Comparison of ENCODE assay signal across 9 cellular contexts in genomic region chr10:86402283-86402931, GRCh38. TPM values are rescaled to one million over a fixed set of nuclear protein-coding genes. Genes with fewer than 3 reads are reported as not detected.
A peak's percentile ranks its signal among the peaks of the same experiment; 100 is the strongest.
DNase-seq lines count a peak whose midpoint lies in the region; FAIRE-seq and TF ChIP-seq lines count a peak whose summit lies in the region.
"Had no signal": no experiment of that assay in that cellular context is flagged by ENCODE, and none has a peak within 500 bp of the region (broad histone marks: within the 10 kb centered on the region; RNA-seq: fewer than 3 reads in every experiment).

No MANE protein-coding gene starts in this region.

- peaks cover 14% of the 10 kb centered on the region for H3K4me1 ChIP-seq in CD8-positive, alpha-beta memory T cell (ENCODE audit: insufficient read depth, low read length)
- H3K4me1 ChIP-seq in HUES48 (ENCODE audit: control insufficient read depth, insufficient read depth, low read length) (peaks cover 17% of the 10 kb centered on the region), parathyroid adenoma (peaks cover 17% of the 10 kb centered on the region), SK-N-SH (ENCODE audit: control insufficient read depth in 1 of 2, insufficient read depth in 2 of 2, low read depth in 1 of 2, low read length in 1 of 2) (peaks cover 0 to 16% of the 10 kb centered on the region in 2 experiments; a peak in 3 of 4 replicates), BE2C (no peaks in the 10 kb centered on the region)

- H3K9me2 ChIP-seq in SK-N-SH, result no peaks in the 10 kb centered on the region

- H3K9me3 Mint-ChIP-seq in CD8-positive, alpha-beta memory T cell, result no peaks in the 10 kb centered on the region

- no peaks in the 10 kb centered on the region for H3K9me3 ChIP-seq in CD8-positive, alpha-beta memory T cell (ENCODE audit: low read length)
- H3K9me3 ChIP-seq in HUES48 (ENCODE audit: control insufficient read depth, insufficient read depth, low read length) (no peaks in the 10 kb centered on the region), parathyroid adenoma (ENCODE audit: control insufficient read depth, low read length) (no peaks in the 10 kb centered on the region), SK-N-SH (no peaks in the 10 kb centered on the region), BE2C (no peaks in the 10 kb centered on the region)

- H3K4me2 ChIP-seq in parathyroid adenoma (ENCODE audit: low read length) (peak overlapping the region; percentile 31), SK-N-SH (no peak overlapping the region)

- H2AFZ ChIP-seq in parathyroid adenoma (peak overlapping the region; percentile 99), SK-N-SH (ENCODE audit: low read depth) (no peak overlapping the region)

- no peak overlapping the region for H3K4me3 ChIP-seq in CD8-positive, alpha-beta memory T cell (ENCODE audit: low read length)
- peak overlapping the region; percentile 57 for H3K4me3 ChIP-seq in HUES48 (ENCODE audit: low read depth, low read length)
- no peak overlapping the region for H3K4me3 ChIP-seq in parathyroid adenoma (ENCODE audit: low read depth, low read length)
- no peak overlapping the region for H3K4me3 ChIP-seq in SK-N-SH (ENCODE audit: low read depth in 2 of 2, low read length in 1 of 2)
- no peak overlapping the region for H3K4me3 ChIP-seq in BE2C (ENCODE audit: low read depth, low read length)

- H3K27ac Mint-ChIP-seq in CD8-positive, alpha-beta memory T cell, result peak overlapping the region in 4 of 8 donors; percentile 20 to 79 (median 51)

- CTCF ChIA-PET in CD8-positive, alpha-beta memory T cell (lab: Charles Lee), result interaction anchor here (0.6 to 5.6 kb wide), 2 partner anchors 183 to 537 kb away, joined by 3 to 99 read pairs; no protein-coding TSS in a partner anchor
- CTCF ChIA-PET in SK-N-SH (lab: Yijun Ruan, JAX), result interaction anchor here (0.6 to 6.4 kb wide), 4 partner anchors 163 to 282 kb away, joined by 3 to 92 read pairs (median 4); no protein-coding TSS in a partner anchor

- TF ChIP-seq POLR2A in GM12892 (IDR thresholded peaks at IDR 0.05; ENCODE audit: low read depth, low read length), result no peak

- 77% methylated on average over 18 of the region's 18 CpGs for WGBS in SK-N-SH (ENCODE audit: low lambda C conversion rate)

- peaks cover 9% of the 10 kb centered on the region for H3F3A ChIP-seq in SK-N-SH (replicated peaks; ENCODE audit: insufficient read depth)

- no peaks in the 10 kb centered on the region for H3K36me3 ChIP-seq in CD8-positive, alpha-beta memory T cell (ENCODE audit: insufficient read depth, low read length)
- H3K36me3 ChIP-seq in HUES48 (ENCODE audit: control insufficient read depth, insufficient read depth, low read length) (no peaks in the 10 kb centered on the region), parathyroid adenoma (ENCODE audit: control insufficient read depth, insufficient read depth, low read length) (no peaks in the 10 kb centered on the region), SK-N-SH (replicated peaks in 1 of 2; ENCODE audit: control insufficient read depth in 1 of 2, insufficient read depth in 2 of 2, low read length in 1 of 2) (no peaks in the 10 kb centered on the region), BE2C (no peaks in the 10 kb centered on the region)

- no peak for TF ChIP-seq CTCF in parathyroid adenoma (IDR thresholded peaks at IDR 0.05)
- TF ChIP-seq CTCF in SK-N-SH (IDR thresholded peaks at IDR 0.05), result no peak
- TF ChIP-seq CTCF in BE2C (IDR thresholded peaks at IDR 0.05; ENCODE audit: low read depth, low read length), result no peak

- H3K9ac ChIP-seq in HUES48 (ENCODE audit: low read depth, low read length) (no peak overlapping the region), parathyroid adenoma (no peak overlapping the region), SK-N-SH (no peak overlapping the region)

- H3K36me3 Mint-ChIP-seq in CD8-positive, alpha-beta memory T cell, result peaks cover 0 to 4% (median 0%) of the 10 kb centered on the region in 3 donors

- peaks cover 0 to 3% of the 10 kb centered on the region in 2 donors for H3K27me3 Mint-ChIP-seq in CD8-positive, alpha-beta memory T cell

- H3K4me1 Mint-ChIP-seq in CD8-positive, alpha-beta memory T cell, result peaks cover 12 to 15% (median 15%) of the 10 kb centered on the region in 3 donors

- H3K27ac ChIP-seq in CD8-positive, alpha-beta memory T cell (ENCODE audit: low read depth, low read length), result no peak overlapping the region
- H3K27ac ChIP-seq in HUES48 (ENCODE audit: low read depth, low read length) (no peak overlapping the region), parathyroid adenoma (peak overlapping the region; percentile 2), SK-N-SH (ENCODE audit: low read depth in 2 of 2, low read length in 1 of 2) (no peak overlapping the region)

- DNase-seq in CD8-positive, alpha-beta memory T cell, result no peak
- DNase-seq in ecto neural progenitor cell (ENCODE audit: low spot score) (peak; percentile 49), SK-N-SH (no peak), BE2C (no peak), GM12892 (ENCODE audit: insufficient read length) (no peak), NCI-H774 (lab: John Stamatoyannopoulos, UW) (no peak)
- DNase-seq: NCI-H2227 treated with DMSO at 0.1 percent for 48 hours had no signal

- no peaks in the 10 kb centered on the region for H4K20me1 ChIP-seq in SK-N-SH (ENCODE audit: insufficient read depth)

- H3K79me2 ChIP-seq in parathyroid adenoma, result no peaks in the 10 kb centered on the region
- H3K79me2 ChIP-seq in SK-N-SH (ENCODE audit: insufficient read depth), result no peaks in the 10 kb centered on the region

- POLR2A ChIA-PET in CD8-positive, alpha-beta memory T cell (lab: Charles Lee), result interaction anchor here (0.5 kb wide), 1 partner anchor 119 kb away, joined by 3 read pairs; the partner anchor contains the start of gene WAPL
- POLR2A ChIA-PET in SK-N-SH (lab: Yijun Ruan, JAX), result no interaction called here

- no peaks in the 10 kb centered on the region for H3K27me3 ChIP-seq in CD8-positive, alpha-beta memory T cell (ENCODE audit: insufficient read depth, low read length, poor library complexity, severe bottlenecking)
- H3K27me3 ChIP-seq in HUES48 (ENCODE audit: control insufficient read depth, insufficient read depth, low read length) (peaks cover 43% of the 10 kb centered on the region), parathyroid adenoma (ENCODE audit: control insufficient read depth, insufficient read depth, low read length) (no peaks in the 10 kb centered on the region), SK-N-SH (ENCODE audit: insufficient read depth) (no peaks in the 10 kb centered on the region; the same call in 1 of the 2 replicates), BE2C (peaks cover 13% of the 10 kb centered on the region)

- peak overlapping the region; percentile 84 to 97 (median 91) for H3K4me3 Mint-ChIP-seq in CD8-positive, alpha-beta memory T cell

- no peak for TF ChIP-seq RAD21 in SK-N-SH (IDR thresholded peaks at IDR 0.05; ENCODE audit: low read length)

- TF ChIP-seq EP300 in SK-N-SH (IDR thresholded peaks at IDR 0.05; ENCODE audit: borderline replicate concordance in 1 of 2, low read depth in 1 of 2, low read length in 1 of 2), result no peak

- no peak for FAIRE-seq in GM12892 (lab: Jason Lieb, UNC)

TF ChIP-seq in SK-N-SH, 30 proteins besides CTCF, POLR2A, EP300 and RAD21:
- no peak for TF ChIP-seq FOSL2 (IDR thresholded peaks at IDR 0.05; ENCODE audit: borderline replicate concordance, low read depth)
- TF ChIP-seq FOXJ3 (CRISPR knock-in tag; IDR thresholded peaks at IDR 0.05), result no peak
- no peak for TF ChIP-seq TAF1 (IDR thresholded peaks at IDR 0.05; ENCODE audit: borderline replicate concordance, low read depth, low read length)
- TF ChIP-seq TCF12 (IDR thresholded peaks at IDR 0.05), result no peak
- no peak for TF ChIP-seq SIN3A (IDR thresholded peaks at IDR 0.05; ENCODE audit: borderline replicate concordance, low read depth, low read length)
- TF ChIP-seq NRF1 (IDR thresholded peaks at IDR 0.05; ENCODE audit: low read depth, low read length), result no peak
- TF ChIP-seq SMC3 (IDR thresholded peaks at IDR 0.05; ENCODE audit: low read depth, low read length), result no peak
- no peak for TF ChIP-seq MAX (IDR thresholded peaks at IDR 0.05; ENCODE audit: low read depth)
- no peak for TF ChIP-seq POLR2AphosphoS5 (IDR thresholded peaks at IDR 0.05; ENCODE audit: low read depth, low read length)
- TF ChIP-seq MXI1 (IDR thresholded peaks at IDR 0.05; ENCODE audit: low read depth, low read length), result no peak
- no peak for TF ChIP-seq CHD2 (IDR thresholded peaks at IDR 0.05; ENCODE audit: low read length, partially characterized antibody)

RNA-seq across cellular contexts. Expression of gene GRID1, which starts 35.8 kb away (rescaled TPM):
- total RNA-seq in CD8-positive, alpha-beta memory T cell, result not detected
- not detected for polyA plus RNA-seq in CD8-positive, alpha-beta memory T cell
- polyA plus RNA-seq in SK-N-SH (2012; rRNA removed), result 0.13 and 0.24 TPM in 2 replicates
- polyA plus RNA-seq in SK-N-SH (2012; cell fraction: cytosol; rRNA removed), result 0.10 and 0.29 TPM in 2 replicates
- 0.09 and 0.10 TPM in 2 replicates for polyA plus RNA-seq in SK-N-SH (2012; cell fraction: nucleus; rRNA removed)
- polyA plus RNA-seq in BE2C (2012; ENCODE audit: insufficient read depth, insufficient read length, low read depth), result 55.8 TPM
- 0.06 TPM for polyA plus RNA-seq in GM12892 (2012; ENCODE audit: missing spikeins)
